8 cellular contexts compared by ENCODE assay signal in the genomic region with DNA sequence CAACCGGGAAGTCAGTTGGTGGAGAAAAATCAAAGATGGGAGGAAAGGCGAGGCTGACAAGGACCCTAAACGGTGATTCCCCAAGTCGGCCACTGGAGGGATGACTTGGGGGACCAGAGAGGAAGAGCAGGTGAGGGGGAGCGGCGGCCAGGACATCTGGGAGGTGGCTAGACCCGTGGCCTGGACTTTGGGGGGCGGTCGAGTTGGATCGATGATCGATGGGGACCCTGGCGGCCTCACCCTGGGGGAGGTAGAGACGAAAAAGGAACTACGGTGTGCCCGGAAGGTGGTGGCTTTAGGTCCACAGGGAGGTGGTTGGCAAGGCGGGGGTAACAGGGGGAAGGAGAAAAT. TPM values are rescaled to one million over a fixed set of nuclear protein-coding genes. Genes with fewer than 3 reads are reported as not detected.
DNase-seq lines count a peak whose midpoint lies in the region; ATAC-seq, FAIRE-seq and TF ChIP-seq lines count a peak whose summit lies in the region.

No MANE protein-coding gene starts in this region.

- WGBS in lung, 2 donors = 10 to 13% methylated on average over 16 of the region's 16 CpGs

- H3K27me3 Mint-ChIP-seq in CD14-positive monocyte (ENCODE audit: low read depth in 3 of 3) (peaks cover 3 to 12% (median 9%) of the 10 kb centered on the region in 3 donors), brain (no peaks in the 10 kb centered on the region)

- FAIRE-seq in urothelium cell line (lab: Jason Lieb, UNC) = no peak

- H3K27ac Mint-ChIP-seq in CD14-positive monocyte (peak overlapping the region; percentile 88 to 97 (median 94)), brain (peak overlapping the region; percentile 93 to 99 (median 97))

- no peaks in the 10 kb centered on the region for H4K20me1 ChIP-seq in KMS-11 (ENCODE audit: insufficient read depth)

- H2AFZ ChIP-seq in KMS-11 (ENCODE audit: low read depth) = peak overlapping the region; percentile 34; the same call in 1 of the 2 replicates

- H3K9me3 Mint-ChIP-seq in CD14-positive monocyte = no peaks in the 10 kb centered on the region
- H3K9me3 Mint-ChIP-seq in brain = peaks cover 0 to 4% (median 0%) of the 10 kb centered on the region in 5 experiments

- intact Hi-C loops in CD14-positive monocyte (cut with micrococcal nuclease) = no loop called here
- intact Hi-C loops in upper lobe of right lung (cut with DNase I) = no loop called here

- H3K36me3 ChIP-seq in KMS-11 (ENCODE audit: insufficient read depth) = no peaks in the 10 kb centered on the region
- H3K36me3 ChIP-seq in lung (ENCODE audit: control insufficient read depth in 2 of 2, insufficient read depth in 2 of 2, low read length in 2 of 2) = peaks cover 6 to 12% of the 10 kb centered on the region in 2 donors
- H3K36me3 ChIP-seq in upper lobe of right lung = peaks cover 19% of the 10 kb centered on the region

- H3K4me1 Mint-ChIP-seq in CD14-positive monocyte (peaks cover 57% of the 10 kb centered on the region), brain (peaks cover 75% of the 10 kb centered on the region)

- H3K4me2 ChIP-seq in KMS-11 = peak overlapping the region; percentile 99

- peak overlapping the region; percentile 78 for H3K27ac ChIP-seq in KMS-11
- H3K27ac ChIP-seq in lung (ENCODE audit: low read depth in 1 of 2, low read length in 1 of 2) = peak overlapping the region; percentile 82 to 98
- H3K27ac ChIP-seq in upper lobe of right lung = peak overlapping the region; percentile 95

- no peaks in the 10 kb centered on the region for H3K9me3 ChIP-seq in lung (ENCODE audit: control insufficient read depth in 2 of 2, insufficient read depth in 1 of 2, low read length in 1 of 2)
- no peaks in the 10 kb centered on the region for H3K9me3 ChIP-seq in upper lobe of right lung

- no peak for ATAC-seq in lung (ENCODE audit: insufficient read depth, low FRiP score)
- no peak for ATAC-seq in upper lobe of right lung
- no peak for ATAC-seq in GM21723 (IDR thresholded peaks at IDR 0.05; ENCODE audit: unreplicated experiment)

- H3K79me2 ChIP-seq in KMS-11 (ENCODE audit: insufficient read depth, low read depth) = no peaks in the 10 kb centered on the region

- H3K4me3 Mint-ChIP-seq in CD14-positive monocyte = peak overlapping the region; percentile 81 to 89
- H3K4me3 Mint-ChIP-seq in brain = peak overlapping the region; percentile 83 to 95 (median 90)

- DNase-seq in CD14-positive monocyte (ENCODE audit: low spot score) (no peak), lung (ENCODE audit: low spot score) (no peak), upper lobe of right lung (peak; percentile 73), urothelium cell line (ENCODE audit: low spot score) (no peak), amniotic stem cell (lab: John Stamatoyannopoulos, UW) (no peak)

- peaks cover 35% of the 10 kb centered on the region for H3K4me1 ChIP-seq in KMS-11 (ENCODE audit: low read depth, poor library complexity, severe bottlenecking)
- H3K4me1 ChIP-seq in lung (ENCODE audit: control insufficient read depth in 2 of 2, insufficient read depth in 2 of 2, low read length in 2 of 2) = peaks cover 0 to 38% of the 10 kb centered on the region in 2 donors
- H3K4me1 ChIP-seq in upper lobe of right lung = peaks cover 72% of the 10 kb centered on the region

- H3K9ac ChIP-seq in KMS-11 = peak overlapping the region; percentile 89

- H3K36me3 Mint-ChIP-seq in CD14-positive monocyte (peaks cover 14 to 23% of the 10 kb centered on the region in 2 donors), brain (peaks cover 15% of the 10 kb centered on the region)

- TF ChIP-seq CTCF in CD14-positive monocyte (IDR thresholded peaks at IDR 0.05) (peak; percentile 24), KMS-11 (conservative IDR thresholded peaks at IDR 0.05; ENCODE audit: low read depth, low read length) (no peak), brain (conservative IDR thresholded peaks at IDR 0.05) (peak in 1 of 2 experiments; percentile 13), lung (IDR thresholded peaks at IDR 0.05; ENCODE audit: control extremely low read depth, extremely low read depth) (no peak), upper lobe of right lung (IDR thresholded peaks at IDR 0.05) (peak; percentile 6)

- H3K27me3 ChIP-seq in KMS-11 (ENCODE audit: insufficient read depth, low read depth) (no peaks in the 10 kb centered on the region), lung (ENCODE audit: control insufficient read depth, insufficient read depth) (no peaks in the 10 kb centered on the region), upper lobe of right lung (no peaks in the 10 kb centered on the region)

- H3K4me3 ChIP-seq in KMS-11 (IDR thresholded peaks at IDR 0.05; ENCODE audit: insufficient read depth, low read depth, low read length) = no peak overlapping the region
- H3K4me3 ChIP-seq in lung = peak overlapping the region; percentile 39
- peak overlapping the region; percentile 76 for H3K4me3 ChIP-seq in upper lobe of right lung

RNA-seq across cellular contexts. Expression of gene CIRBP, which starts 7.6 kb away (rescaled TPM):
- polyA plus RNA-seq in CD14-positive monocyte (10 to 100 TPM; 39.6 to 51.1 TPM), brain (ENCODE audit: insufficient read depth, low read depth, low replicate concordance) (617 TPM), lung (100 to 1,000 TPM; 313 to 488 TPM)
- total RNA-seq in lung (100 to 1,000 TPM; 435 to 443 TPM), upper lobe of right lung (322 TPM)

RNA-seq across cellular contexts. Expression of gene MIDN, which starts 13.1 kb away (rescaled TPM):
- polyA plus RNA-seq in CD14-positive monocyte (10 to 100 TPM in 1 of 2 donors, 1 to 10 TPM in 1; 5.6 to 11.0 TPM), brain (ENCODE audit: insufficient read depth, low read depth, low replicate concordance) (79.7 TPM), lung (10 to 100 TPM; 49.3 to 68.0 TPM)
- total RNA-seq in lung (100 to 1,000 TPM in 1 of 2 donors, 10 to 100 TPM in 1; 39.7 to 185 TPM), upper lobe of right lung (135 TPM)

RNA-seq across cellular contexts. Expression of gene FAM174C, which starts 13.8 kb away (rescaled TPM):
- polyA plus RNA-seq in CD14-positive monocyte (10 to 100 TPM; 40.0 to 56.2 TPM), brain (ENCODE audit: insufficient read depth, low read depth, low replicate concordance) (60.8 TPM), lung (10 to 100 TPM; 72.3 to 89.3 TPM)
- total RNA-seq in lung (10 to 100 TPM; 17.5 to 66.5 TPM), upper lobe of right lung (41.4 TPM)

RNA-seq across cellular contexts. Expression of gene ATP5F1D, which starts 19.9 kb away (rescaled TPM):
- polyA plus RNA-seq in CD14-positive monocyte (100 to 1,000 TPM; 143 to 160 TPM), brain (ENCODE audit: insufficient read depth, low read depth, low replicate concordance) (365 TPM), lung (100 to 1,000 TPM; 157 to 266 TPM)
- total RNA-seq in lung (100 to 1,000 TPM in 1 of 2 donors, 10 to 100 TPM in 1; 27.1 to 217 TPM), upper lobe of right lung (126 TPM)

RNA-seq across cellular contexts. Expression of gene CBARP, which starts 23.7 kb away (rescaled TPM):
- polyA plus RNA-seq in CD14-positive monocyte = not detected
- 11.2 TPM for polyA plus RNA-seq in brain (ENCODE audit: insufficient read depth, low read depth, low replicate concordance)
- total RNA-seq in lung = under 1 TPM; 0.23 to 0.83 TPM
- polyA plus RNA-seq in lung = under 1 TPM; 0.41 to 0.77 TPM
- 1.0 TPM for total RNA-seq in upper lobe of right lung

Comparison
In these comparisons a context has a peak if more than half of its experiments do, and no peak if none do; other contexts are left out.
1. CTCF ChIP-seq: peak in CD14-positive monocyte (single experiment) and upper lobe of right lung (single experiment); none in KMS-11 (single experiment) and lung (single experiment).
2. RNA of gene CIRBP, which starts 7.6 kb away (polyA plus RNA-seq): 617 TPM in brain (single experiment) and 313 to 488 TPM in lung; 39.6 to 51.1 TPM in CD14-positive monocyte; every median in the first group is over 4 times any median in the second.
3. Peak in every context shown above with its lines, with median percentiles within 50 percentile points of each other: H3K27ac ChIP-seq.